In the genomic region with DNA sequence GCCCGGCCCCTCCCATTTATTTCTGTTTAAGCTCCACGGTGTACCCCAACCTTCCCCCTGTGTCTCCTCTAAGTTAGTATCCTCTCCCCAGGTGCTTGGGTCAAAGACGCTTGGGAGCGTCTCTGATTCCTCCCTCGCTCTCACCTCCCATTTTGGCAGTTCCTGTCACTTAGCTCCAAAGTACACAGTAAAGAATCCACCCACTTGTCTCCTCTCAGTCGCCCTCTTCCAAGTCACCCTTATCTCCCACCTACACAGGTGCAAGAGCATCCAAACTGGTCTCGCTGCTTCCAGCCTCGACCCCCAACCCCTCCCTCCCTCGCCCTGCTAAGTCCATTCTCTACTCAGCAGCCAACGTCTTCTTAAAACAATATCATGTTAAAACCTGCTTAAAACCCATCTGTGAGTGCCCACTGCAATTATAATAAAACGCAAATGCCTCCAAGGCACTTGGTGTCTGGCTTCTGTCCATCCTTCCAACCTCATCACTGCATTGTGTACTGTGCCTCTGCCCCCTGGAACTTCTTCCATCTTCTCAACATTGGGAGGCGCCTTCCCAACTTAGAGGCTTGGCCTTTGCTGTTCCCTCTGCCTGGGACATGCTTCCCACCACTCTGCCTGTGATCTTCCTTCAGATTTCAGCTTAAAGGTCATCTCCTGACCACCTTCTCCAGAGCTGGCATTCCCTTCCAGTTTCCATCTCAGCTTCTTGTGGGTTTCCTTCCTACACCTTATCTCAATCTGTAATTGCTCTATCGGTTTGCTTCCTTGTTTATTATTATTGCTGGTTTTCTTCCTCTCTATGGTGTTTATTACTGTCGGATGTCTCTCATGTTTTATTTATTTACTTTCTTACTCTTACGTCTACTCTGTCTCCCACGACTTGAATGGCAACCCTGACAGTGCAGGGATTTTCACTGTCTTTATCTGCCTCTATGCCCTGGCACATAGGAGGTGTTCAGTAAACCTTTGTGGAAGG, we compare ENCODE assay signal across 24 cellular contexts. TPM values are rescaled to one million over a fixed set of nuclear protein-coding genes. Genes with fewer than 3 reads are reported as not detected.
A peak's percentile ranks its signal among the peaks of the same experiment; 100 is the strongest.
DNase-seq lines count a peak whose midpoint lies in the region; ATAC-seq and TF ChIP-seq lines count a peak whose summit lies in the region.
"Had no signal": no experiment of that assay in that cellular context is flagged by ENCODE, and none has a peak within 500 bp of the region (broad histone marks: within the 10 kb centered on the region; RNA-seq: fewer than 3 reads in every experiment).

No MANE protein-coding gene starts in this region.

- BruUV-seq in A673 (replicated peaks; lab: Mats Ljungman, UMichigan) (no TSS peak), Caco-2 (replicated peaks; lab: Mats Ljungman, UMichigan) (no TSS peak)

- H3K4me3 ChIP-seq in A673 (ENCODE audit: low read depth, low read length, poor library complexity, severe bottlenecking) (no peak overlapping the region), Caco-2 (ENCODE audit: low read depth, low read length) (no peak overlapping the region), upper lobe of right lung (no peak overlapping the region)
- H3K4me3 ChIP-seq: ascending aorta, psoas muscle had no signal

- CTCF ChIA-PET in A673 (lab: Charles Lee) (no interaction called here), Caco-2 (lab: Charles Lee) (interaction anchor here (2.3 kb wide), 1 partner anchor 71 kb away, joined by 11 read pairs; no protein-coding TSS in a partner anchor)

- H3K9me3 ChIP-seq in A673 (ENCODE audit: low read depth, low read length, poor library complexity, severe bottlenecking) (no peaks in the 10 kb centered on the region), Caco-2 (no peaks in the 10 kb centered on the region), upper lobe of right lung (no peaks in the 10 kb centered on the region)
- H3K9me3 ChIP-seq: ascending aorta, psoas muscle had no signal

- peak; percentile 14 for DNase-seq in A673 (ENCODE audit: low spot score)
- DNase-seq in Caco-2 = no peak
- DNase-seq in NCI-H69 (lab: John Stamatoyannopoulos, UW) = peak; percentile 87
- no peak for DNase-seq in left colon
- no peak for DNase-seq in stimulated activated naive CD4-positive, alpha-beta T cell treated with Interleukin-2 at 50 U/mL for 16 hours (lab: John Stamatoyannopoulos, UW)
- DNase-seq in upper lobe of right lung = no peak
- DNase-seq: activated CD4-positive, alpha-beta T cell treated with anti-CD3 and anti-CD28 coated beads for 1 hour; activated naive CD4-positive, alpha-beta T cell treated with anti-CD3 and anti-CD28 coated beads, Interleukin-2, amount 50 U/mL, for 16 hours; activated T-cell treated with anti-CD3 and anti-CD28 coated beads, Interleukin-2, amount 50 U/mL, for 72 hours; CD8-positive, alpha-beta memory T cell; foreskin melanocyte; hippocampal formation; NCI-H1436; psoas muscle; T-cell had no signal

- H3K27ac Mint-ChIP-seq in Caco-2 (ENCODE audit: unreplicated experiment) = peak overlapping the region; percentile 10
- H3K27ac Mint-ChIP-seq: activated T-cell treated with anti-CD3 and anti-CD28 coated beads, Interleukin-2, amount 50 U/mL, for 72 hours; T-cell had no signal

- no peaks in the 10 kb centered on the region for H3K27me3 Mint-ChIP-seq in Caco-2 (ENCODE audit: insufficient read depth, unreplicated experiment)
- H3K27me3 Mint-ChIP-seq: T-cell had no signal

- H3K4me3 Mint-ChIP-seq in Caco-2 (ENCODE audit: unreplicated experiment) = no peak overlapping the region
- H3K4me3 Mint-ChIP-seq: activated T-cell treated with anti-CD3 and anti-CD28 coated beads, Interleukin-2, amount 50 U/mL, for 72 hours; CD8-positive, alpha-beta memory T cell; neural crest cell; T-cell had no signal

- peaks cover 14% of the 10 kb centered on the region for H3K4me1 Mint-ChIP-seq in Caco-2 (ENCODE audit: low read depth, unreplicated experiment)

- POLR2A ChIA-PET in A673 (lab: Charles Lee; ENCODE audit: low non-redundant PET) (no interaction called here), Caco-2 (lab: Charles Lee) (no interaction called here)

- H3K4me1 ChIP-seq in A673 (ENCODE audit: insufficient read depth, low read length, poor library complexity, severe bottlenecking) = no peaks in the 10 kb centered on the region
- H3K4me1 ChIP-seq in Caco-2 = no peaks in the 10 kb centered on the region
- H3K4me1 ChIP-seq in upper lobe of right lung = no peaks in the 10 kb centered on the region
- H3K4me1 ChIP-seq: ascending aorta, psoas muscle had no signal

- peak; percentile 54 for ATAC-seq in left colon
- ATAC-seq in upper lobe of right lung = no peak
- ATAC-seq in SK-N-SH treated with all-trans-retinoic acid at 6 μM for 48 hours = no peak
- ATAC-seq: activated T-cell treated with anti-CD3 and anti-CD28 coated beads, Interleukin-2, amount 50 U/mL, for 72 hours; esophagus mucosa; Panc1; psoas muscle; T-cell had no signal

- no peaks in the 10 kb centered on the region for H3K9me3 Mint-ChIP-seq in Caco-2 (ENCODE audit: unreplicated experiment)
- H3K9me3 Mint-ChIP-seq: activated T-cell treated with anti-CD3 and anti-CD28 coated beads, Interleukin-2, amount 50 U/mL, for 72 hours; CD8-positive, alpha-beta memory T cell; neural crest cell; T-cell had no signal

- peaks cover 12% of the 10 kb centered on the region for H3K36me3 Mint-ChIP-seq in Caco-2 (ENCODE audit: insufficient read depth, unreplicated experiment)

- no peaks in the 10 kb centered on the region for H3K36me3 ChIP-seq in A673 (ENCODE audit: insufficient read depth, low read length, poor library complexity, severe bottlenecking)
- H3K36me3 ChIP-seq in Caco-2 (ENCODE audit: control insufficient read depth, insufficient read depth, low read length) = no peaks in the 10 kb centered on the region; the same call in 1 of the 2 replicates
- H3K36me3 ChIP-seq in upper lobe of right lung = no peaks in the 10 kb centered on the region
- H3K36me3 ChIP-seq: ascending aorta had no signal

- no peaks in the 10 kb centered on the region for H3K27me3 ChIP-seq in A673 (replicated peaks; ENCODE audit: insufficient read depth, low read depth, low read length, poor library complexity)
- no peaks in the 10 kb centered on the region for H3K27me3 ChIP-seq in Caco-2 (replicated peaks; ENCODE audit: control insufficient read depth, insufficient read depth, low read length)
- H3K27me3 ChIP-seq in upper lobe of right lung = no peaks in the 10 kb centered on the region
- H3K27me3 ChIP-seq: ascending aorta had no signal

- no peak for TF ChIP-seq CTCF in A673 (conservative IDR thresholded peaks at IDR 0.05; ENCODE audit: low read depth, low read length)
- no peak for TF ChIP-seq CTCF in Caco-2 (IDR thresholded peaks at IDR 0.05; ENCODE audit: insufficient read depth in 1 of 2, low read depth in 1 of 2, low read length in 1 of 2, severe bottlenecking in 1 of 2, unreplicated experiment in 1 of 2)
- no peak for TF ChIP-seq CTCF in upper lobe of right lung (IDR thresholded peaks at IDR 0.05)

- H3K27ac ChIP-seq in A673 (ENCODE audit: low read depth, low read length, poor library complexity, severe bottlenecking) (no peak overlapping the region), upper lobe of right lung (no peak overlapping the region)
- H3K27ac ChIP-seq: ascending aorta, psoas muscle had no signal

- intact Hi-C loops in A673 (cut with micrococcal nuclease; ENCODE audit: unreplicated experiment) = loop anchor here (10.0 kb wide), 1 partner anchor 167 kb away; no protein-coding TSS in a partner anchor
- intact Hi-C loops in Caco-2 (cut with micrococcal nuclease; ENCODE audit: unreplicated experiment) = no loop called here
- intact Hi-C loops in left colon (cut with DNase I, micrococcal nuclease) = no loop called here
- intact Hi-C loops in upper lobe of right lung (cut with DNase I) = no loop called here

TF ChIP-seq in SK-N-SH treated with all-trans-retinoic acid at 6 μM for 48 hours, 23 proteins besides CTCF, POLR2A, EP300 and RAD21:
- TF ChIP-seq ZNF70 (CRISPR knock-in tag; IDR thresholded peaks at IDR 0.05) (no peak), POU6F1 (CRISPR knock-in tag; IDR thresholded peaks at IDR 0.05; ENCODE audit: borderline replicate concordance, low read depth) (no peak)

RNA-seq across cellular contexts. Expression of gene KLK14, which starts 9.5 kb away (rescaled TPM):
- total RNA-seq in A673 (2021) (1.0 and 1.2 TPM in 2 replicates), Caco-2 (2022) (not detected in 2 replicates), left colon (under 1 TPM in 1 of 2 donors, not detected in 1; 0.49 TPM), upper lobe of right lung (not detected)
- total RNA-seq: ascending aorta, cerebellum, H4, liver, psoas muscle, temporal lobe had no signal

RNA-seq across cellular contexts. Expression of gene CTU1, which starts 16.0 kb away (rescaled TPM):
- total RNA-seq in A673 (2021) (11.8 and 13.4 TPM in 2 replicates), Caco-2 (2022) (8.1 and 8.9 TPM in 2 replicates), left colon (1 to 10 TPM; 4.6 to 5.6 TPM), upper lobe of right lung (8.5 TPM)

RNA-seq across cellular contexts. Expression of gene KLK13, which starts 27.3 kb away (rescaled TPM):
- total RNA-seq in A673 (2021) (not detected in 2 replicates), Caco-2 (2022) (not detected in 2 replicates), left colon (under 1 TPM; 0.43 to 0.98 TPM), upper lobe of right lung (not detected)
- total RNA-seq: activated T-cell treated with anti-CD3 and anti-CD28 coated beads, Interleukin-2, amount 50 U/mL, for 72 hours; ascending aorta; CD8-positive, alpha-beta memory T cell; cerebellum; H4; liver; neural crest cell; psoas muscle; T-cell; temporal lobe had no signal

RNA-seq across cellular contexts. Expression of gene SIGLEC9, which starts 32.5 kb away (rescaled TPM):
- not detected in 2 replicates for total RNA-seq in A673 (2021)
- total RNA-seq in Caco-2 (2022) = not detected in 2 replicates
- 1 to 10 TPM in 1 of 2 donors, under 1 TPM in 1; 0.82 to 2.0 TPM for total RNA-seq in left colon
- total RNA-seq in upper lobe of right lung = 14.5 TPM
- total RNA-seq: H4, neural crest cell had no signal

RNA-seq across cellular contexts. Expression of gene SIGLEC7, which starts 49.9 kb away (rescaled TPM):
- total RNA-seq in A673 (2021) (not detected in 2 replicates), Caco-2 (2022) (not detected in 2 replicates), left colon (1 to 10 TPM; 1.1 to 1.3 TPM), upper lobe of right lung (11.0 TPM)
- total RNA-seq: activated T-cell treated with anti-CD3 and anti-CD28 coated beads, Interleukin-2, amount 50 U/mL, for 72 hours; H4; neural crest cell had no signal

Comparison
In these comparisons a context has a peak if more than half of its experiments do, and no peak if none do; other contexts are left out.
1. DNase-seq: peak in A673 (single experiment) and NCI-H69 (single experiment); none in Caco-2 (0 of 2), left colon (0 of 2), stimulated activated naive CD4-positive, alpha-beta T cell treated with Interleukin-2 at 50 U/mL for 16 hours (single experiment) and upper lobe of right lung (single experiment).